ENCODE assay signal across 3 cellular contexts in the genomic region with DNA sequence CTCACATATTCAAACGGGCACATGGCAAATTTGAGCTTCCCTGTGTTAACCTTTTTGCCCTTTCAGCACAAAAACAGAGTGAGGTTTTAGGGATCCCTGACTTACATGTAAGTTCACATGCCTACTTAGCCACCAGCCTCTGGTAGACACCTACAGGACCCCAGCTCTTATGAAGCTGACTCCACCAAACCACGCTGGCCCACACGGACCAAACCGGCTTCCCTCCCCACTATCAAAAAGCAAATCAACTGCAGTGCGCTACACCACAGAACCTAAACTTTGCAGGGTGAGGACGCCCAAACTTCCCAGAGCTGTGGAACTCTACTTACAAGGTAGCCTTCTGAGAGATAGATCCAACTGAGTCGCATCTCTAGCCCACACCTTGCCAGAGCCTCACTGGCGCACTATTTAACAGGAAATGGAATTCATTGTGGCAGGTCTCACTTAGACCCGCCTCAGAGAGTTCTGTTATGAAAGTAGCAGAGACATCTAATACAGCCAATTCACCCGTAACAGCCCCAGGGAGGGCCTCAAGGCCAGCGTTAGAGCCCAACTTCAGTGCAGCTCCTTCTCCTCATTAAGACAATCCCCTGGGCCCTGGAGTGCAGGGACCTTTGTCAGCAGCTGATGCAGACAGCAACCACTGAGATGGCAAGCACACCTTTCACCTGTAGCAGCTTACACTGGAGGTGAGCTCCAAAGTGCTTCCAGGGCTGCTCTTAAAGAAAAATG.
TF ChIP-seq lines count a peak whose summit lies in the region.

No MANE protein-coding gene starts in this region.

TF ChIP-seq in GM23338, 12 proteins besides CTCF, POLR2A, EP300 and RAD21 (continues in another document):
- TF ChIP-seq ETS1 (IDR thresholded peaks at IDR 0.05) (no peak), ZNF331 (CRISPR knock-in tag; IDR thresholded peaks at IDR 0.05; ENCODE audit: low read depth) (no peak), STAT1 (IDR thresholded peaks at IDR 0.05; ENCODE audit: unreplicated experiment) (no peak), EZH2phosphoT487 (IDR thresholded peaks at IDR 0.05; ENCODE audit: unreplicated experiment) (no peak), JUNB (IDR thresholded peaks at IDR 0.05; ENCODE audit: unreplicated experiment) (no peak), ZNF114 (CRISPR knock-in tag; IDR thresholded peaks at IDR 0.05) (no peak), REST (IDR thresholded peaks at IDR 0.05; ENCODE audit: unreplicated experiment) (no peak), NANOG (IDR thresholded peaks at IDR 0.05; ENCODE audit: borderline replicate concordance) (no peak)

TF ChIP-seq in K562, 482 proteins besides CTCF, POLR2A, EP300 and RAD21:
- TF ChIP-seq C11orf30 (IDR thresholded peaks at IDR 0.05; ENCODE audit: low read depth) (peak; percentile 9; the same call in 1 of the 2 replicates), ZNF316 (IDR thresholded peaks at IDR 0.05) (0 out of 2 replicates have a peak, but pooled peaks have one; percentile 12), CC2D1A (IDR thresholded peaks at IDR 0.05) (no peak)

TF ChIP-seq in HepG2, 621 proteins besides CTCF, POLR2A, EP300 and RAD21:
- TF ChIP-seq ZNF224 (CRISPR knock-in tag; IDR thresholded peaks at IDR 0.05) (no peak), MAFK (conservative IDR thresholded peaks at IDR 0.05 in 1 of 2, IDR thresholded peaks at IDR 0.05 in 1 of 2; ENCODE audit: low read length in 2 of 2) (peak in 1 of 2 experiments; percentile 31; a peak in 2 of 4 replicates)
